12 cellular contexts compared by ENCODE assay signal in genomic region chr16:88619859-88620655, GRCh38. TPM values are rescaled to one million over a fixed set of nuclear protein-coding genes. Genes with fewer than 3 reads are reported as not detected.
DNase-seq lines count a peak whose midpoint lies in the region; ATAC-seq and TF ChIP-seq lines count a peak whose summit lies in the region.
"Had no signal": no experiment of that assay in that cellular context is flagged by ENCODE, and none has a peak within 500 bp of the region (broad histone marks: within the 10 kb centered on the region; RNA-seq: fewer than 3 reads in every experiment).

No MANE protein-coding gene starts in this region.

- no peak for DNase-seq in RWPE1 (ENCODE audit: low spot score)
- peak; percentile 42 for DNase-seq in activated CD8-positive, alpha-beta memory T cell treated with anti-CD3 and anti-CD28 coated beads, Interleukin-2, amount 50 U/mL, for 24 hours (ENCODE audit: extremely low read depth)
- DNase-seq in effector memory CD8-positive, alpha-beta T cell, result peak; percentile 82 to 85 (median 83)
- DNase-seq in stimulated activated CD8-positive, alpha-beta memory T cell treated with anti-CD3 and anti-CD28 coated beads, Interleukin-4, amount 100 ng/mL, for 24 hours (ENCODE audit: low read depth), result peak; percentile 35
- no peak for DNase-seq in amygdala (lab: John Stamatoyannopoulos, UW)
- no peak for DNase-seq in MCF 10A (ENCODE audit: unreplicated experiment)
- DNase-seq: heart right ventricle, NCI-H1694 treated with DMSO at 0.1 percent for 48 hours, SHP77 had no signal

- POLR2A ChIA-PET in RWPE1 (lab: Yijun Ruan, JAX; ENCODE audit: low non-redundant PET), result interaction anchor here (0.7 kb wide), 1 partner anchor 50 kb away, joined by 6 read pairs; no protein-coding TSS in a partner anchor
- POLR2A ChIA-PET in MCF 10A (lab: Yijun Ruan, JAX), result interaction anchor here (0.7 to 1.7 kb wide), 2 partner anchors 13 to 24 kb away, joined by 3 to 4 read pairs; no protein-coding TSS in a partner anchor

- CTCF ChIA-PET in RWPE1 (lab: Yijun Ruan, JAX) (interaction anchor here (0.7 kb wide), 1 partner anchor 10 kb away, joined by 5 read pairs; no protein-coding TSS in a partner anchor), MCF 10A (lab: Yijun Ruan, JAX) (interaction anchor here (0.9 kb wide), 1 partner anchor 13 kb away, joined by 3 read pairs; no protein-coding TSS in a partner anchor)

- H3K27ac Mint-ChIP-seq in effector memory CD8-positive, alpha-beta T cell, result peak overlapping the region; percentile 97 to 98
- no peak overlapping the region for H3K27ac Mint-ChIP-seq in MCF 10A (ENCODE audit: low read depth, unreplicated experiment)

- no TSS peak for BruUV-seq in MCF 10A (replicated peaks; lab: Mats Ljungman, UMichigan)

- H3K4me1 Mint-ChIP-seq in effector memory CD8-positive, alpha-beta T cell (ENCODE audit: low read depth in 2 of 2), result peaks cover 35 to 36% of the 10 kb centered on the region in 2 donors
- H3K4me1 Mint-ChIP-seq in MCF 10A (ENCODE audit: insufficient read depth, unreplicated experiment), result no peaks in the 10 kb centered on the region

- peaks cover 73% of the 10 kb centered on the region for H3K36me3 Mint-ChIP-seq in effector memory CD8-positive, alpha-beta T cell (ENCODE audit: insufficient read depth)
- peaks cover 30% of the 10 kb centered on the region for H3K36me3 Mint-ChIP-seq in MCF 10A (ENCODE audit: insufficient read depth, unreplicated experiment)

- TF ChIP-seq CTCF in RWPE1 (conservative IDR thresholded peaks at IDR 0.05; ENCODE audit: low read depth) (no peak), MCF 10A (IDR thresholded peaks at IDR 0.05; ENCODE audit: unreplicated experiment) (no peak)

- H3K27me3 Mint-ChIP-seq in effector memory CD8-positive, alpha-beta T cell, result no peaks in the 10 kb centered on the region
- no peaks in the 10 kb centered on the region for H3K27me3 Mint-ChIP-seq in MCF 10A (ENCODE audit: insufficient read depth, unreplicated experiment)

- H3K27ac ChIP-seq in RWPE1, result peak overlapping the region; percentile 9; the same call in 1 of the 2 replicates

- peak overlapping the region; percentile 54 to 73 for H3K4me3 Mint-ChIP-seq in effector memory CD8-positive, alpha-beta T cell
- no peak overlapping the region for H3K4me3 Mint-ChIP-seq in MCF 10A (ENCODE audit: unreplicated experiment)

- no peaks in the 10 kb centered on the region for H3K9me3 Mint-ChIP-seq in effector memory CD8-positive, alpha-beta T cell
- no peaks in the 10 kb centered on the region for H3K9me3 Mint-ChIP-seq in MCF 10A (ENCODE audit: unreplicated experiment)

- ATAC-seq in effector memory CD8-positive, alpha-beta T cell (replicated peaks), result peak; percentile 86
- no peak for ATAC-seq in HG02884 (IDR thresholded peaks at IDR 0.05; ENCODE audit: unreplicated experiment)

- intact Hi-C loops in MCF 10A (cut with micrococcal nuclease), result no loop called here

RNA-seq across cellular contexts. Expression of gene IL17C, which starts 18.3 kb away (rescaled TPM):
- total RNA-seq in MCF 10A (2022), result not detected in 2 replicates
- total RNA-seq: breast epithelium, heart right ventricle, myocyte had no signal

RNA-seq across cellular contexts. Expression of gene CYBA, which starts 30.8 kb away (rescaled TPM):
- 0.54 and 0.84 TPM in 2 replicates for total RNA-seq in MCF 10A (2022)

RNA-seq across cellular contexts. Expression of gene MVD, which starts 42.8 kb away (rescaled TPM):
- 30.3 and 32.4 TPM in 2 replicates for total RNA-seq in MCF 10A (2022)

RNA-seq across cellular contexts. Expression of gene ZC3H18, which starts 49.9 kb away (rescaled TPM):
- 34.4 and 40.5 TPM in 2 replicates for total RNA-seq in MCF 10A (2022)

Comparison
In these comparisons a context has a peak if more than half of its experiments do, and no peak if none do; other contexts are left out.
1. DNase-seq: peak in activated CD8-positive, alpha-beta memory T cell treated with anti-CD3 and anti-CD28 coated beads, Interleukin-2, amount 50 U/mL, for 24 hours (single experiment), effector memory CD8-positive, alpha-beta T cell (3 of 3) and stimulated activated CD8-positive, alpha-beta memory T cell treated with anti-CD3 and anti-CD28 coated beads, Interleukin-4, amount 100 ng/mL, for 24 hours (single experiment); none in RWPE1 (single experiment), amygdala (0 of 56) and MCF 10A (single experiment).